Comparison of ENCODE assay signal across 23 cellular contexts in the genomic region with DNA sequence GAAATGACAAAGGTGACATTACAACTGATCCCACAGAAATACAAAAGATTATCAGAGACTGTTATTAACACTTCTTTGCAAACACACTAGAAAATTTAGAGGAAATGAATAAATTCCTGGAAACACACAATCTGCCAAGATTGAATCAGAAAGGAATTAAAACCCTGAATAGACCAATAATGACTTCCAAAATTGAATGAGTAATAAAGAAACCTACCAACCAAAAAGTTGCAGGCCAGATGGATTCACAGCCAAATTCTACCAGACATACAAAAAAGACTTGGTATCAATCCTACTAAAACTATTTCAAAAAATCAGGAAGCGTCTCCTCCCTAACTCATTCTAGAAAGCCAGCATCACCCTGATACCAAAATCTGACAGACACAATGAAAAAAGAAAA.
"Had no signal": no experiment of that assay in that cellular context is flagged by ENCODE, and none has a peak within 500 bp of the region (broad histone marks: within the 10 kb centered on the region; RNA-seq: fewer than 3 reads in every experiment).

No MANE protein-coding gene starts in this region.

- H3K27ac Mint-ChIP-seq: nephron; neural progenitor cell; progenitor cell of endocrine pancreas; stimulated activated effector memory CD8-positive, alpha-beta T cell treated with anti-CD3 and anti-CD28 coated beads, Interleukin-12 subunit alpha, Interleukin-12 subunit beta, amount 100 ng/mL, for 72 hours; stimulated activated naive B cell treated with anti-CD40 and anti-IgM and Interleukin-4, amounts not matched to agents 10 μg/mL and 1 μg/mL and 100 μg/mL, for 72 hours; stimulated activated naive CD8-positive, alpha-beta T cell treated with anti-CD3 and anti-CD28 coated beads, Interleukin-15, Interleukin-2, amounts not matched to agents 100 ng/mL and 50 ng/mL, for 24 hours had no signal

- DNase-seq: occipital lobe; ovary; posterior cingulate gyrus; psoas muscle; right cardiac atrium; right lobe of liver; sigmoid colon; small intestine; stimulated activated CD4-positive, alpha-beta T cell treated with anti-CD3 and anti-CD28 coated beads, Interleukin-15, amount 100 ng/mL, for 24 hours; stimulated activated CD4-positive, alpha-beta T cell treated with anti-CD3 and anti-CD28 coated beads, Interleukin-2, amount 100 ng/mL, for 24 hours; stimulated activated CD4-positive, alpha-beta T cell treated with anti-CD3 and anti-CD28 coated beads, Interleukin-2, amount 100 ng/mL, for 48 hours; stimulated activated CD4-positive, alpha-beta T cell treated with anti-CD3 and anti-CD28 coated beads, Interleukin-4, amount 100 ng/mL, for 24 hours; stimulated activated naive B cell treated with anti-CD40 and anti-IgM and Interleukin-4, amounts not matched to agents 10 μg/mL and 1 μg/mL and 100 μg/mL, for 72 hours; stimulated activated naive CD4-positive, alpha-beta T cell treated with Interleukin-2 at 50 U/mL for 16 hours; stomach; thyroid gland; trophoblast cell; upper lobe of left lung had no signal

- H3K4me3 Mint-ChIP-seq: nephron; neural progenitor cell; stimulated activated effector memory CD8-positive, alpha-beta T cell treated with anti-CD3 and anti-CD28 coated beads, Interleukin-12 subunit alpha, Interleukin-12 subunit beta, amount 100 ng/mL, for 72 hours; stimulated activated naive B cell treated with anti-CD40 and anti-IgM and Interleukin-4, amounts not matched to agents 10 μg/mL and 1 μg/mL and 100 μg/mL, for 72 hours; stimulated activated naive CD8-positive, alpha-beta T cell treated with anti-CD3 and anti-CD28 coated beads, Interleukin-15, Interleukin-2, amounts not matched to agents 100 ng/mL and 50 ng/mL, for 24 hours had no signal

- H3K27me3 Mint-ChIP-seq: progenitor cell of endocrine pancreas had no signal

- H3K36me3 Mint-ChIP-seq: stimulated activated effector memory CD8-positive, alpha-beta T cell treated with anti-CD3 and anti-CD28 coated beads, Interleukin-12 subunit alpha, Interleukin-12 subunit beta, amount 100 ng/mL, for 72 hours had no signal

- H3K4me1 Mint-ChIP-seq: nephron; neural progenitor cell; stimulated activated effector memory CD8-positive, alpha-beta T cell treated with anti-CD3 and anti-CD28 coated beads, Interleukin-12 subunit alpha, Interleukin-12 subunit beta, amount 100 ng/mL, for 72 hours; stimulated activated naive B cell treated with anti-CD40 and anti-IgM and Interleukin-4, amounts not matched to agents 10 μg/mL and 1 μg/mL and 100 μg/mL, for 72 hours had no signal
